2 cellular contexts compared by ENCODE assay signal in genomic region chr9:98329904-98330303, GRCh38.
A peak's percentile ranks its signal among the peaks of the same experiment; 100 is the strongest.
TF ChIP-seq lines count a peak whose summit lies in the region.

No MANE protein-coding gene starts in this region.

TF ChIP-seq in liver, 16 proteins besides CTCF, POLR2A, EP300 and RAD21:
- TF ChIP-seq MAX (IDR thresholded peaks at IDR 0.05), result no peak
- TF ChIP-seq FOXA2 (IDR thresholded peaks at IDR 0.05), result no peak
- TF ChIP-seq GABPA (IDR thresholded peaks at IDR 0.05 in 1 of 2, conservative IDR thresholded peaks at IDR 0.05 in 1 of 2), result no peak
- TF ChIP-seq HNF4A (conservative IDR thresholded peaks at IDR 0.05), result peak; percentile 29 to 64
- TF ChIP-seq TAF1 (conservative IDR thresholded peaks at IDR 0.05), result no peak
- no peak for TF ChIP-seq NR2F2 (IDR thresholded peaks at IDR 0.05)
- TF ChIP-seq HNF4G (IDR thresholded peaks at IDR 0.05), result no peak

TF ChIP-seq in SK-N-SH, 30 proteins besides CTCF, POLR2A, EP300 and RAD21:
- no peak for TF ChIP-seq REST (IDR thresholded peaks at IDR 0.05; ENCODE audit: low read depth, low read length)
- no peak for TF ChIP-seq MAX (IDR thresholded peaks at IDR 0.05; ENCODE audit: low read depth)
- no peak for TF ChIP-seq SMC3 (IDR thresholded peaks at IDR 0.05; ENCODE audit: low read depth, low read length)
- no peak for TF ChIP-seq IRF3 (IDR thresholded peaks at IDR 0.05; ENCODE audit: low read depth, low read length)
- no peak for TF ChIP-seq TEAD4 (IDR thresholded peaks at IDR 0.05; ENCODE audit: borderline replicate concordance, insufficient read depth)
- TF ChIP-seq FOXJ3 (CRISPR knock-in tag; IDR thresholded peaks at IDR 0.05), result no peak
- TF ChIP-seq RCOR1 (IDR thresholded peaks at IDR 0.05; ENCODE audit: low read length), result no peak
- no peak for TF ChIP-seq ELF1 (IDR thresholded peaks at IDR 0.05)
- TF ChIP-seq MEF2A (IDR thresholded peaks at IDR 0.05; ENCODE audit: borderline replicate concordance, low read depth), result no peak
- no peak for TF ChIP-seq EZH2phosphoT487 (IDR thresholded peaks at IDR 0.05; ENCODE audit: borderline replicate concordance, low read depth)
- TF ChIP-seq TCF12 (IDR thresholded peaks at IDR 0.05), result no peak
- TF ChIP-seq MXI1 (IDR thresholded peaks at IDR 0.05; ENCODE audit: low read depth, low read length), result no peak
- TF ChIP-seq YY1 (IDR thresholded peaks at IDR 0.05; ENCODE audit: low read depth), result no peak
- TF ChIP-seq TAF1 (IDR thresholded peaks at IDR 0.05; ENCODE audit: borderline replicate concordance, low read depth, low read length), result no peak
- TF ChIP-seq ZBTB33 (IDR thresholded peaks at IDR 0.05; ENCODE audit: borderline replicate concordance, low read depth), result no peak
- TF ChIP-seq RXRA (IDR thresholded peaks at IDR 0.05; ENCODE audit: borderline replicate concordance, low read depth), result no peak
- no peak for TF ChIP-seq GATA2 (CRISPR knock-in tag; IDR thresholded peaks at IDR 0.05)
- TF ChIP-seq POLR2AphosphoS5 (IDR thresholded peaks at IDR 0.05; ENCODE audit: low read depth, low read length), result no peak
- no peak for TF ChIP-seq CHD2 (IDR thresholded peaks at IDR 0.05; ENCODE audit: low read length, partially characterized antibody)
